ENCODE assay signal across 24 cellular contexts in the genomic region with DNA sequence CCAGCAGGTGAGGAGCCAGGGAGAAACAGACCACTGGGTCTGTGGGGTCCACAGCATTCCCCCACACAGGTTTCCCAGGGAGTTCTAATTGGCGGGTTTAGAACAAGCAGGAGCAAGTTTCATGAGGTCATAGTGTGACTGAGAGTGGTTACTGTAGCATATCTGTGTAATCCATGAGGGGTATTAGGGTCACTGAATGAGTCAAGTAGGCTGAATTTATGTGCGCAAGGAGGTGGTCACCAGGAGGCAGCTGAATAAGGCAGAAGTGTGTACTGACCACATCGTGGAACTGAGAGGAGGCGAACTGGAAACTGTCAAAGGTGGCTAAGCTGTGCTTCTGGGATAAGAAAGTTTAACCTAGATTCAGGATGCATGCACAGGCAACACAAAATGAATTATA.
"Had no signal": no experiment of that assay in that cellular context is flagged by ENCODE, and none has a peak within 500 bp of the region (broad histone marks: within the 10 kb centered on the region; RNA-seq: fewer than 3 reads in every experiment).

No MANE protein-coding gene starts in this region.

- H3K9me2 ChIP-seq: SK-N-SH had no signal

- H3K27ac Mint-ChIP-seq: activated CD8-positive, alpha-beta T cell treated with anti-CD3 and anti-CD28 coated beads, Interleukin-2, amount 10 ng/mL, durations not matched to agents 7 days and 5 days; activated naive CD8-positive, alpha-beta T cell treated with anti-CD3 and anti-CD28 coated beads, Interleukin-2, amount 10 ng/mL, durations not matched to agents 7 days and 5 days; T-helper 2 cell treated with Interferon-gamma antibody and Interleukin-4, amounts not matched to agents 5 μg/mL and 100 μg/mL, for 36 hours; WTC11 had no signal

- H3K36me3 Mint-ChIP-seq: activated naive CD8-positive, alpha-beta T cell treated with anti-CD3 and anti-CD28 coated beads, Interleukin-2, amount 10 ng/mL, durations not matched to agents 7 days and 5 days; WTC11 had no signal

- H3K4me3 Mint-ChIP-seq: activated CD8-positive, alpha-beta T cell treated with anti-CD3 and anti-CD28 coated beads, Interleukin-2, amount 10 ng/mL, durations not matched to agents 7 days and 5 days; activated naive CD8-positive, alpha-beta T cell treated with anti-CD3 and anti-CD28 coated beads, Interleukin-2, amount 10 ng/mL, durations not matched to agents 7 days and 5 days; central memory CD8-positive, alpha-beta T cell; T-helper 2 cell treated with Interferon-gamma antibody and Interleukin-4, amounts not matched to agents 5 μg/mL and 100 μg/mL, for 36 hours; WTC11 had no signal

- ATAC-seq: activated CD8-positive, alpha-beta T cell treated with anti-CD3 and anti-CD28 coated beads, Interleukin-2, amount 10 ng/mL, durations not matched to agents 7 days and 5 days; WTC11 had no signal

- H3K27me3 Mint-ChIP-seq: activated naive CD8-positive, alpha-beta T cell treated with anti-CD3 and anti-CD28 coated beads, Interleukin-2, amount 10 ng/mL, durations not matched to agents 7 days and 5 days; central memory CD8-positive, alpha-beta T cell had no signal

- H3K4me3 ChIP-seq: adrenal gland, Peyer's patch, SJCRH30 had no signal

- H3K27ac ChIP-seq: adrenal gland, Peyer's patch, RWPE1, SJCRH30 had no signal

- H3K9me3 Mint-ChIP-seq: activated naive CD8-positive, alpha-beta T cell treated with anti-CD3 and anti-CD28 coated beads, Interleukin-2, amount 10 ng/mL, durations not matched to agents 7 days and 5 days; WTC11 had no signal

- H3K27me3 ChIP-seq: adrenal gland, Peyer's patch, SJCRH30 had no signal

- H3K4me1 Mint-ChIP-seq: activated naive CD8-positive, alpha-beta T cell treated with anti-CD3 and anti-CD28 coated beads, Interleukin-2, amount 10 ng/mL, durations not matched to agents 7 days and 5 days; central memory CD8-positive, alpha-beta T cell had no signal

- H3K4me2 ChIP-seq: SK-N-SH had no signal

- H3K36me3 ChIP-seq: adrenal gland, Peyer's patch, SJCRH30 had no signal

- H3K9me3 ChIP-seq: adrenal gland, Peyer's patch, SJCRH30, SK-N-SH had no signal

- DNase-seq: activated CD4-positive, alpha-beta T cell treated with anti-CD3 and anti-CD28 coated beads for 48 hours; activated CD4-positive, alpha-beta T cell treated with anti-CD3 and anti-CD28 coated beads, Interleukin-2, amount 50 U/mL, for 4 hours; activated CD4-positive, CD25-positive, alpha-beta regulatory T cell treated with anti-CD3 and anti-CD28 coated beads, Interleukin-2, amount 50 U/mL, for 72 hours; activated CD8-positive, alpha-beta memory T cell treated with anti-CD3 and anti-CD28 coated beads, Interleukin-2, amount 50 U/mL, for 48 hours; activated CD8-positive, alpha-beta T cell treated with anti-CD3 and anti-CD28 coated beads, Interleukin-2, amount 10 ng/mL, durations not matched to agents 7 days and 5 days; activated naive CD4-positive, alpha-beta T cell treated with anti-CD3 and anti-CD28 coated beads, Interleukin-2, amount 50 U/mL, for 16 hours; activated naive CD8-positive, alpha-beta T cell treated with anti-CD3 and anti-CD28 coated beads, Interleukin-2, amount 10 ng/mL, durations not matched to agents 7 days and 5 days; activated T-cell treated with anti-CD3 and anti-CD28 coated beads, Interleukin-2, amount 50 U/mL, for 1 hour; adrenal gland; aorta; KBM-7; NCI-H1092; NCI-H1694 treated with DMSO at 0.1 percent for 48 hours; NCI-H524; NCI-H82; Peyer's patch; Right ventricle myocardium superior; SJCRH30; SK-N-SH; T-helper 1 cell had no signal

- H3K4me1 ChIP-seq: adrenal gland, Peyer's patch had no signal
